ENCODE assay signal across 1 cellular context in the genomic region with DNA sequence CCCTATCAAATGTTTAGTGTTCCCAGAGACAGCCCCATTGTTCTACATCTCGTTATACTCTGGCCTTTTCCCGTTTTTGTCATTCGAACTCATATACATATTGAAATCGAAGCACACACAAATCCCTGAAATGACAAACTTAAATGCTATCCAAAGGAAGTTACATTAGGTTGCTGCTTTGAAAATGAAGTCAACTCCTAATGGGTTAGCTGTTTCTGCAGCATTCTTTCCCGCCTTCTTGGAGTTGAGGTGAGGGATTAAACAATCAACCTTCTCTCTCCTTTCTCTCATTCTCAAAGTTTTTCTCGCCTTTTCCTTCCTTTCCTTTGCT.
A peak's percentile ranks its signal among the peaks of the same experiment; 100 is the strongest.
TF ChIP-seq lines count a peak whose summit lies in the region.

No MANE protein-coding gene starts in this region.

TF ChIP-seq in H1, 55 proteins besides CTCF, POLR2A, EP300 and RAD21:
- TF ChIP-seq, protein P1, sequence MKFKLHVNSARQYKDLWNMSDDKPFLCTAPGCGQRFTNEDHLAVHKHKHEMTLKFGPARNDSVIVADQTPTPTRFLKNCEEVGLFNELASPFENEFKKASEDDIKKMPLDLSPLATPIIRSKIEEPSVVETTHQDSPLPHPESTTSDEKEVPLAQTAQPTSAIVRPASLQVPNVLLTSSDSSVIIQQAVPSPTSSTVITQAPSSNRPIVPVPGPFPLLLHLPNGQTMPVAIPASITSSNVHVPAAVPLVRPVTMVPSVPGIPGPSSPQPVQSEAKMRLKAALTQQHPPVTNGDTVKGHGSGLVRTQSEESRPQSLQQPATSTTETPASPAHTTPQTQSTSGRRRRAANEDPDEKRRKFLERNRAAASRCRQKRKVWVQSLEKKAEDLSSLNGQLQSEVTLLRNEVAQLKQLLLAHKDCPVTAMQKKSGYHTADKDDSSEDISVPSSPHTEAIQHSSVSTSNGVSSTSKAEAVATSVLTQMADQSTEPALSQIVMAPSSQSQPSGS (IDR thresholded peaks at IDR 0.05; ENCODE audit: low read length): no peak
- TF ChIP-seq POLR2AphosphoS5 (IDR thresholded peaks at IDR 0.05; ENCODE audit: low read depth, low read length) (peak; percentile 66; the same call in 1 of the 2 replicates), TAF7 (optimal IDR thresholded peaks at IDR 0.05; ENCODE audit: borderline replicate concordance, low read depth, low read length) (peak; percentile 87)
